ENCODE assay signal across 28 cellular contexts in genomic region chr1:147577033-147577773, GRCh38.
"Had no signal": no experiment of that assay in that cellular context is flagged by ENCODE, and none has a peak within 500 bp of the region (broad histone marks: within the 10 kb centered on the region; RNA-seq: fewer than 3 reads in every experiment).

No MANE protein-coding gene starts in this region.

- H3K27ac ChIP-seq: KMS-11, SJSA1 had no signal

- H3K9ac ChIP-seq: KMS-11 had no signal

- H3K4me2 ChIP-seq: KMS-11 had no signal

- ATAC-seq: activated CD8-positive, alpha-beta T cell treated with anti-CD3 and anti-CD28 coated beads, Interleukin-2, amount 10 ng/mL, durations not matched to agents 7 days and 5 days; HepG2; Panc1; Right ventricle myocardium inferior; SK-N-SH treated with all-trans-retinoic acid at 6 μM for 48 hours; T-helper 17 cell; WTC11 had no signal

- DNase-seq: activated CD4-positive, alpha-beta T cell treated with anti-CD3 and anti-CD28 coated beads for 48 hours; activated CD4-positive, alpha-beta T cell treated with anti-CD3 and anti-CD28 coated beads, Interleukin-2, amount 50 U/mL, for 4 hours; activated CD4-positive, CD25-positive, alpha-beta regulatory T cell treated with anti-CD3 and anti-CD28 coated beads, Interleukin-2, amount 50 U/mL, for 72 hours; activated CD8-positive, alpha-beta memory T cell treated with anti-CD3 and anti-CD28 coated beads, Interleukin-2, amount 50 U/mL, for 48 hours; activated CD8-positive, alpha-beta T cell treated with anti-CD3 and anti-CD28 coated beads, Interleukin-2, amount 10 ng/mL, durations not matched to agents 7 days and 5 days; activated naive CD4-positive, alpha-beta T cell treated with anti-CD3 and anti-CD28 coated beads, Interleukin-2, amount 50 U/mL, for 16 hours; activated naive CD8-positive, alpha-beta T cell treated with anti-CD3 and anti-CD28 coated beads, Interleukin-2, amount 10 ng/mL, durations not matched to agents 7 days and 5 days; activated T-cell treated with anti-CD3 and anti-CD28 coated beads, Interleukin-2, amount 50 U/mL, for 1 hour; aorta; NCI-H1092 treated with DMSO at 0.1 percent for 48 hours; NCI-H1417 treated with DMSO at 0.1 percent for 48 hours; NCI-H1694 treated with DMSO at 0.1 percent for 48 hours; NCI-H2029 treated with DMSO at 0.1 percent for 48 hours; NCI-H345; NCI-H510A; NCI-H526 treated with DMSO at 0.1 percent for 48 hours; NK-92 treated with Interleukin-12 subunit alpha and Interleukin-12 subunit beta, amount 100 ng/mL, for 24 hours; OCI-M1; RPMI8226; T-helper 17 cell; T-helper 9 cell had no signal

- H3K36me3 ChIP-seq: SJSA1 had no signal

- H3K4me3 ChIP-seq: SJSA1 had no signal

- H3K4me1 ChIP-seq: SJSA1 had no signal

- H3K27me3 ChIP-seq: SJSA1 had no signal
